ENCODE assay signal across 25 cellular contexts in the genomic region with DNA sequence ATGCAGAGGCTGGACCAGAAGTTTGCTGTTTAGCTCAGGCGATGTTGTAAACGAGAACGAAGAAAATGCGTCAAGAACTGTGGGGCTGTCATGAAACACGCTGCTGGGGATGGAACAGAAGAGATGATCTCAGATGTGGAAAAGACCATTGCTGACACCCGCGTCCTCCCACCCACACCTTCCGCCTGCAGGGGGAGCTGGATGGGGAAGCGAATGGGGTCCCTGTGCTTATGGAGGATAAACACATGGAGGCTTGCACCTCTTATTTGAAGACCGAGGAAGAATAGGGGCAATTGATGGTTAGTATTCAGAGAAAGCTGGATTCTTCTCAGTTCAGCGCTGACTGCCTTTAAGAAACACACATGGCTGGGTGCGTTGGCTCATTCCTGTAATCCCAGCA.
"Had no signal": no experiment of that assay in that cellular context is flagged by ENCODE, and none has a peak within 500 bp of the region (broad histone marks: within the 10 kb centered on the region; RNA-seq: fewer than 3 reads in every experiment).

No MANE protein-coding gene starts in this region.

- H3K4me1 ChIP-seq: gastrocnemius medialis, psoas muscle, spleen, tibial nerve, upper lobe of right lung, uterus had no signal

- ATAC-seq: esophagus mucosa; gastrocnemius medialis; left lobe of liver; natural killer cell; psoas muscle; right cardiac atrium; stimulated activated memory B cell treated with anti-CD40 and anti-IgM and Interleukin-4, amounts not matched to agents 10 μg/mL and 1 μg/mL and 100 μg/mL, for 72 hours; stimulated activated naive CD8-positive, alpha-beta T cell treated with anti-CD3 and anti-CD28 coated beads, Interleukin-15, Interleukin-2, amounts not matched to agents 100 U/mL and 50 U/mL, for 24 hours; upper lobe of right lung had no signal

- H3K4me3 Mint-ChIP-seq: memory B cell; natural killer cell; stimulated activated memory B cell treated with anti-CD40 and anti-IgM and Interleukin-4, amounts not matched to agents 10 μg/mL and 1 μg/mL and 100 μg/mL, for 72 hours had no signal

- H3K36me3 ChIP-seq: gastrocnemius medialis, ovary, upper lobe of right lung, uterus had no signal

- H3K9me3 ChIP-seq: gastrocnemius medialis, ovary, psoas muscle, thoracic aorta, upper lobe of right lung, uterus had no signal

- H3K27ac Mint-ChIP-seq: memory B cell; natural killer cell; stimulated activated memory B cell treated with anti-CD40 and anti-IgM and Interleukin-4, amounts not matched to agents 10 μg/mL and 1 μg/mL and 100 μg/mL, for 72 hours had no signal

- H3K27me3 ChIP-seq: gastrocnemius medialis, ovary, spleen, tibial nerve, upper lobe of right lung, uterus had no signal

- H3K4me3 ChIP-seq: dorsolateral prefrontal cortex, gastrocnemius medialis, lung, ovary, psoas muscle, skin epidermis, spleen, thoracic aorta, tibial nerve, upper lobe of right lung, uterus had no signal

- H3K9me3 Mint-ChIP-seq: memory B cell; natural killer cell; stimulated activated memory B cell treated with anti-CD40 and anti-IgM and Interleukin-4, amounts not matched to agents 10 μg/mL and 1 μg/mL and 100 μg/mL, for 72 hours had no signal

- H3K36me3 Mint-ChIP-seq: natural killer cell had no signal

- DNase-seq: dorsolateral prefrontal cortex; effector CD4-positive, alpha-beta T cell; foreskin fibroblast; gastrocnemius medialis; head of caudate nucleus; kidney; natural killer cell; occipital lobe; ovary; psoas muscle; right cardiac atrium; spleen; stimulated activated CD4-positive, alpha-beta T cell treated with anti-CD3 and anti-CD28 coated beads, Interleukin-4, amount 100 ng/mL, for 4 hours; stimulated activated naive CD8-positive, alpha-beta T cell treated with anti-CD3 and anti-CD28 coated beads, Interleukin-15, Interleukin-2, amounts not matched to agents 100 U/mL and 50 U/mL, for 24 hours; upper lobe of right lung; uterus had no signal

- H3K27ac ChIP-seq: dorsolateral prefrontal cortex, epithelial cell of prostate, gastrocnemius medialis, ovary, psoas muscle, skin epidermis, spleen, thoracic aorta, tibial nerve, upper lobe of right lung, uterus had no signal

- H3K27me3 Mint-ChIP-seq: memory B cell; stimulated activated memory B cell treated with anti-CD40 and anti-IgM and Interleukin-4, amounts not matched to agents 10 μg/mL and 1 μg/mL and 100 μg/mL, for 72 hours had no signal

- H3K4me1 Mint-ChIP-seq: memory B cell; natural killer cell; stimulated activated memory B cell treated with anti-CD40 and anti-IgM and Interleukin-4, amounts not matched to agents 10 μg/mL and 1 μg/mL and 100 μg/mL, for 72 hours had no signal
